2 cellular contexts compared by ENCODE assay signal in the genomic region with DNA sequence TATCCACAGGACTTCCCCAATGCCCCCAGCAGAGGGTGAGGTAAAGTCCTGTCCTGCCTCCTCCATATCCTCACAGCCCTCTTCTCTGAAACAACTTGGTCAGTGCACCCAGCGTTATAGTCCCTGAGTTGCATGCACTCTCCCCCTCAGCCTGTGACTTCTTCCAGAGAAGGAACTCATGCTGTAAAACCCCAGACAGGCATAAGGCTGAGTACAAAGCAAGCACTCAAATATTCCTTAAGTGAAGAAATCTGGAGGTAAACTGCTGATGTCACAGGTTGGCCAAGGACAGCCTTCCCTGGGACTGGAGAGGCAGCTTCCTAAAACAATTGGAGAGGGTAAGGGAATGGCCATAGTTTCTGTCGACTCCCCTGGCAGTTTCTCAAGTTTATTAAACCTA.
TF ChIP-seq lines count a peak whose summit lies in the region.

No MANE protein-coding gene starts in this region.

TF ChIP-seq in GM23338, 12 proteins besides CTCF, POLR2A, EP300 and RAD21 (continues in another document):
- no peak for TF ChIP-seq CREB1 (CRISPR knock-in tag; IDR thresholded peaks at IDR 0.05; ENCODE audit: low read depth)
- no peak for TF ChIP-seq ZNF331 (CRISPR knock-in tag; IDR thresholded peaks at IDR 0.05; ENCODE audit: low read depth)
- TF ChIP-seq STAT1 (IDR thresholded peaks at IDR 0.05; ENCODE audit: unreplicated experiment) = no peak
- TF ChIP-seq EZH2 (IDR thresholded peaks at IDR 0.05; ENCODE audit: low read depth, unreplicated experiment) = no peak
- TF ChIP-seq, protein P1, sequence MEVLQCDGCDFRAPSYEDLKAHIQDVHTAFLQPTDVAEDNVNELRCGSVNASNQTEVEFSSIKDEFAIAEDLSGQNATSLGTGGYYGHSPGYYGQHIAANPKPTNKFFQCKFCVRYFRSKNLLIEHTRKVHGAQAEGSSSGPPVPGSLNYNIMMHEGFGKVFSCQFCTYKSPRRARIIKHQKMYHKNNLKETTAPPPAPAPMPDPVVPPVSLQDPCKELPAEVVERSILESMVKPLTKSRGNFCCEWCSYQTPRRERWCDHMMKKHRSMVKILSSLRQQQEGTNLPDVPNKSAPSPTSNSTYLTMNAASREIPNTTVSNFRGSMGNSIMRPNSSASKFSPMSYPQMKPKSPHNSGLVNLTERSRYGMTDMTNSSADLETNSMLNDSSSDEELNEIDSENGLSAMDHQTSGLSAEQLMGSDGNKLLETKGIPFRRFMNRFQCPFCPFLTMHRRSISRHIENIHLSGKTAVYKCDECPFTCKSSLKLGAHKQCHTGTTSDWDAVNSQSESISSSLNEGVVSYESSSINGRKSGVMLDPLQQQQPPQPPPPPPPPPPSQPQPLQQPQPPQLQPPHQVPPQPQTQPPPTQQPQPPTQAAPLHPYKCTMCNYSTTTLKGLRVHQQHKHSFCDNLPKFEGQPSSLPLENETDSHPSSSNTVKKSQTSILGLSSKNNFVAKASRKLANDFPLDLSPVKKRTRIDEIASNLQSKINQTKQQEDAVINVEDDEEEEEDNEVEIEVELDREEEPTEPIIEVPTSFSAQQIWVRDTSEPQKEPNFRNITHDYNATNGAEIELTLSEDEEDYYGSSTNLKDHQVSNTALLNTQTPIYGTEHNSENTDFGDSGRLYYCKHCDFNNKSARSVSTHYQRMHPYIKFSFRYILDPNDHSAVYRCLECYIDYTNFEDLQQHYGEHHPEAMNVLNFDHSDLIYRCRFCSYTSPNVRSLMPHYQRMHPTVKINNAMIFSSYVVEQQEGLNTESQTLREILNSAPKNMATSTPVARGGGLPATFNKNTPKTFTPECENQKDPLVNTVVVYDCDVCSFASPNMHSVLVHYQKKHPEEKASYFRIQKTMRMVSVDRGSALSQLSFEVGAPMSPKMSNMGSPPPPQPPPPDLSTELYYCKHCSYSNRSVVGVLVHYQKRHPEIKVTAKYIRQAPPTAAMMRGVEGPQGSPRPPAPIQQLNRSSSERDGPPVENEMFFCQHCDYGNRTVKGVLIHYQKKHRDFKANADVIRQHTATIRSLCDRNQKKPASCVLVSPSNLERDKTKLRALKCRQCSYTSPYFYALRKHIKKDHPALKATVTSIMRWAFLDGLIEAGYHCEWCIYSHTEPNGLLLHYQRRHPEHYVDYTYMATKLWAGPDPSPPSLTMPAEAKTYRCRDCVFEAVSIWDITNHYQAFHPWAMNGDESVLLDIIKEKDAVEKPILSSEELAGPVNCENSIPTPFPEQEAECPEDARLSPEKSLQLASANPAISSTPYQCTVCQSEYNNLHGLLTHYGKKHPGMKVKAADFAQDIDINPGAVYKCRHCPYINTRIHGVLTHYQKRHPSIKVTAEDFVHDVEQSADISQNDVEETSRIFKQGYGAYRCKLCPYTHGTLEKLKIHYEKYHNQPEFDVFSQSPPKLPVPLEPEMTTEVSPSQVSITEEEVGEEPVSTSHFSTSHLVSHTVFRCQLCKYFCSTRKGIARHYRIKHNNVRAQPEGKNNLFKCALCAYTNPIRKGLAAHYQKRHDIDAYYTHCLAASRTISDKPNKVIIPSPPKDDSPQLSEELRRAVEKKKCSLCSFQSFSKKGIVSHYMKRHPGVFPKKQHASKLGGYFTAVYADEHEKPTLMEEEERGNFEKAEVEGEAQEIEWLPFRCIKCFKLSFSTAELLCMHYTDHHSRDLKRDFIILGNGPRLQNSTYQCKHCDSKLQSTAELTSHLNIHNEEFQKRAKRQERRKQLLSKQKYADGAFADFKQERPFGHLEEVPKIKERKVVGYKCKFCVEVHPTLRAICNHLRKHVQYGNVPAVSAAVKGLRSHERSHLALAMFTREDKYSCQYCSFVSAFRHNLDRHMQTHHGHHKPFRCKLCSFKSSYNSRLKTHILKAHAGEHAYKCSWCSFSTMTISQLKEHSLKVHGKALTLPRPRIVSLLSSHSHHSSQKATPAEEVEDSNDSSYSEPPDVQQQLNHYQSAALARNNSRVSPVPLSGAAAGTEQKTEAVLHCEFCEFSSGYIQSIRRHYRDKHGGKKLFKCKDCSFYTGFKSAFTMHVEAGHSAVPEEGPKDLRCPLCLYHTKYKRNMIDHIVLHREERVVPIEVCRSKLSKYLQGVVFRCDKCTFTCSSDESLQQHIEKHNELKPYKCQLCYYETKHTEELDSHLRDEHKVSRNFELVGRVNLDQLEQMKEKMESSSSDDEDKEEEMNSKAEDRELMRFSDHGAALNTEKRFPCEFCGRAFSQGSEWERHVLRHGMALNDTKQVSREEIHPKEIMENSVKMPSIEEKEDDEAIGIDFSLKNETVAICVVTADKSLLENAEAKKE (CRISPR knock-in tag; IDR thresholded peaks at IDR 0.05) = no peak
- no peak for TF ChIP-seq JUNB (IDR thresholded peaks at IDR 0.05; ENCODE audit: unreplicated experiment)
- TF ChIP-seq EZH2phosphoT487 (IDR thresholded peaks at IDR 0.05; ENCODE audit: unreplicated experiment) = no peak
- TF ChIP-seq, protein P2, sequence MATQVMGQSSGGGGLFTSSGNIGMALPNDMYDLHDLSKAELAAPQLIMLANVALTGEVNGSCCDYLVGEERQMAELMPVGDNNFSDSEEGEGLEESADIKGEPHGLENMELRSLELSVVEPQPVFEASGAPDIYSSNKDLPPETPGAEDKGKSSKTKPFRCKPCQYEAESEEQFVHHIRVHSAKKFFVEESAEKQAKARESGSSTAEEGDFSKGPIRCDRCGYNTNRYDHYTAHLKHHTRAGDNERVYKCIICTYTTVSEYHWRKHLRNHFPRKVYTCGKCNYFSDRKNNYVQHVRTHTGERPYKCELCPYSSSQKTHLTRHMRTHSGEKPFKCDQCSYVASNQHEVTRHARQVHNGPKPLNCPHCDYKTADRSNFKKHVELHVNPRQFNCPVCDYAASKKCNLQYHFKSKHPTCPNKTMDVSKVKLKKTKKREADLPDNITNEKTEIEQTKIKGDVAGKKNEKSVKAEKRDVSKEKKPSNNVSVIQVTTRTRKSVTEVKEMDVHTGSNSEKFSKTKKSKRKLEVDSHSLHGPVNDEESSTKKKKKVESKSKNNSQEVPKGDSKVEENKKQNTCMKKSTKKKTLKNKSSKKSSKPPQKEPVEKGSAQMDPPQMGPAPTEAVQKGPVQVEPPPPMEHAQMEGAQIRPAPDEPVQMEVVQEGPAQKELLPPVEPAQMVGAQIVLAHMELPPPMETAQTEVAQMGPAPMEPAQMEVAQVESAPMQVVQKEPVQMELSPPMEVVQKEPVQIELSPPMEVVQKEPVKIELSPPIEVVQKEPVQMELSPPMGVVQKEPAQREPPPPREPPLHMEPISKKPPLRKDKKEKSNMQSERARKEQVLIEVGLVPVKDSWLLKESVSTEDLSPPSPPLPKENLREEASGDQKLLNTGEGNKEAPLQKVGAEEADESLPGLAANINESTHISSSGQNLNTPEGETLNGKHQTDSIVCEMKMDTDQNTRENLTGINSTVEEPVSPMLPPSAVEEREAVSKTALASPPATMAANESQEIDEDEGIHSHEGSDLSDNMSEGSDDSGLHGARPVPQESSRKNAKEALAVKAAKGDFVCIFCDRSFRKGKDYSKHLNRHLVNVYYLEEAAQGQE (IDR thresholded peaks at IDR 0.05; ENCODE audit: unreplicated experiment) = no peak
- no peak for TF ChIP-seq POLR2AphosphoS5 (IDR thresholded peaks at IDR 0.05; ENCODE audit: low read depth)
- no peak for TF ChIP-seq NANOG (IDR thresholded peaks at IDR 0.05; ENCODE audit: borderline replicate concordance)
- no peak for TF ChIP-seq ZNF114 (CRISPR knock-in tag; IDR thresholded peaks at IDR 0.05)

TF ChIP-seq in K562, 482 proteins besides CTCF, POLR2A, EP300 and RAD21:
- TF ChIP-seq, protein P3, sequence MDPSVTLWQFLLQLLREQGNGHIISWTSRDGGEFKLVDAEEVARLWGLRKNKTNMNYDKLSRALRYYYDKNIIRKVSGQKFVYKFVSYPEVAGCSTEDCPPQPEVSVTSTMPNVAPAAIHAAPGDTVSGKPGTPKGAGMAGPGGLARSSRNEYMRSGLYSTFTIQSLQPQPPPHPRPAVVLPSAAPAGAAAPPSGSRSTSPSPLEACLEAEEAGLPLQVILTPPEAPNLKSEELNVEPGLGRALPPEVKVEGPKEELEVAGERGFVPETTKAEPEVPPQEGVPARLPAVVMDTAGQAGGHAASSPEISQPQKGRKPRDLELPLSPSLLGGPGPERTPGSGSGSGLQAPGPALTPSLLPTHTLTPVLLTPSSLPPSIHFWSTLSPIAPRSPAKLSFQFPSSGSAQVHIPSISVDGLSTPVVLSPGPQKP (CRISPR knock-in tag; IDR thresholded peaks at IDR 0.05) = no peak
- TF ChIP-seq TAF1 (IDR thresholded peaks at IDR 0.05; ENCODE audit: control insufficient read depth, extremely low read depth, insufficient read depth, low read length, severe bottlenecking) = no peak
- no peak for TF ChIP-seq PURB (CRISPR knock-in tag; IDR thresholded peaks at IDR 0.05; ENCODE audit: low read depth)
- no peak for TF ChIP-seq KHSRP (IDR thresholded peaks at IDR 0.05)
- no peak for TF ChIP-seq HNRNPL (IDR thresholded peaks at IDR 0.05; ENCODE audit: low read depth, low read length)
- no peak for TF ChIP-seq ZNF644 (tag; IDR thresholded peaks at IDR 0.05; ENCODE audit: low read depth)
- no peak for TF ChIP-seq ZNF12 (CRISPR knock-in tag; IDR thresholded peaks at IDR 0.05)
- TF ChIP-seq NCOA6 (IDR thresholded peaks at IDR 0.05) = no peak
- TF ChIP-seq NBN (IDR thresholded peaks at IDR 0.05; ENCODE audit: low read depth) = no peak
- TF ChIP-seq, protein P4, sequence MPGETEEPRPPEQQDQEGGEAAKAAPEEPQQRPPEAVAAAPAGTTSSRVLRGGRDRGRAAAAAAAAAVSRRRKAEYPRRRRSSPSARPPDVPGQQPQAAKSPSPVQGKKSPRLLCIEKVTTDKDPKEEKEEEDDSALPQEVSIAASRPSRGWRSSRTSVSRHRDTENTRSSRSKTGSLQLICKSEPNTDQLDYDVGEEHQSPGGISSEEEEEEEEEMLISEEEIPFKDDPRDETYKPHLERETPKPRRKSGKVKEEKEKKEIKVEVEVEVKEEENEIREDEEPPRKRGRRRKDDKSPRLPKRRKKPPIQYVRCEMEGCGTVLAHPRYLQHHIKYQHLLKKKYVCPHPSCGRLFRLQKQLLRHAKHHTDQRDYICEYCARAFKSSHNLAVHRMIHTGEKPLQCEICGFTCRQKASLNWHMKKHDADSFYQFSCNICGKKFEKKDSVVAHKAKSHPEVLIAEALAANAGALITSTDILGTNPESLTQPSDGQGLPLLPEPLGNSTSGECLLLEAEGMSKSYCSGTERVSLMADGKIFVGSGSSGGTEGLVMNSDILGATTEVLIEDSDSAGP (CRISPR knock-in tag; IDR thresholded peaks at IDR 0.05) = no peak
- no peak for TF ChIP-seq ZNF445 (CRISPR knock-in tag; IDR thresholded peaks at IDR 0.05; ENCODE audit: low read depth)
- no peak for TF ChIP-seq FUS (optimal IDR thresholded peaks at IDR 0.05; ENCODE audit: low read depth, low read length)
- no peak for TF ChIP-seq ZNF766 (CRISPR knock-in tag; conservative IDR thresholded peaks at IDR 0.05)
- TF ChIP-seq, protein P5, sequence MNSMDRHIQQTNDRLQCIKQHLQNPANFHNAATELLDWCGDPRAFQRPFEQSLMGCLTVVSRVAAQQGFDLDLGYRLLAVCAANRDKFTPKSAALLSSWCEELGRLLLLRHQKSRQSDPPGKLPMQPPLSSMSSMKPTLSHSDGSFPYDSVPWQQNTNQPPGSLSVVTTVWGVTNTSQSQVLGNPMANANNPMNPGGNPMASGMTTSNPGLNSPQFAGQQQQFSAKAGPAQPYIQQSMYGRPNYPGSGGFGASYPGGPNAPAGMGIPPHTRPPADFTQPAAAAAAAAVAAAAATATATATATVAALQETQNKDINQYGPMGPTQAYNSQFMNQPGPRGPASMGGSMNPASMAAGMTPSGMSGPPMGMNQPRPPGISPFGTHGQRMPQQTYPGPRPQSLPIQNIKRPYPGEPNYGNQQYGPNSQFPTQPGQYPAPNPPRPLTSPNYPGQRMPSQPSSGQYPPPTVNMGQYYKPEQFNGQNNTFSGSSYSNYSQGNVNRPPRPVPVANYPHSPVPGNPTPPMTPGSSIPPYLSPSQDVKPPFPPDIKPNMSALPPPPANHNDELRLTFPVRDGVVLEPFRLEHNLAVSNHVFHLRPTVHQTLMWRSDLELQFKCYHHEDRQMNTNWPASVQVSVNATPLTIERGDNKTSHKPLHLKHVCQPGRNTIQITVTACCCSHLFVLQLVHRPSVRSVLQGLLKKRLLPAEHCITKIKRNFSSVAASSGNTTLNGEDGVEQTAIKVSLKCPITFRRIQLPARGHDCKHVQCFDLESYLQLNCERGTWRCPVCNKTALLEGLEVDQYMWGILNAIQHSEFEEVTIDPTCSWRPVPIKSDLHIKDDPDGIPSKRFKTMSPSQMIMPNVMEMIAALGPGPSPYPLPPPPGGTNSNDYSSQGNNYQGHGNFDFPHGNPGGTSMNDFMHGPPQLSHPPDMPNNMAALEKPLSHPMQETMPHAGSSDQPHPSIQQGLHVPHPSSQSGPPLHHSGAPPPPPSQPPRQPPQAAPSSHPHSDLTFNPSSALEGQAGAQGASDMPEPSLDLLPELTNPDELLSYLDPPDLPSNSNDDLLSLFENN (IDR thresholded peaks at IDR 0.05; ENCODE audit: low read depth in 2 of 2, low read length in 2 of 2) = no peak
- TF ChIP-seq PHB2 (IDR thresholded peaks at IDR 0.05; ENCODE audit: low read depth) = no peak
- TF ChIP-seq, protein P6, sequence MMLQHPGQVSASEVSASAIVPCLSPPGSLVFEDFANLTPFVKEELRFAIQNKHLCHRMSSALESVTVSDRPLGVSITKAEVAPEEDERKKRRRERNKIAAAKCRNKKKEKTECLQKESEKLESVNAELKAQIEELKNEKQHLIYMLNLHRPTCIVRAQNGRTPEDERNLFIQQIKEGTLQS (IDR thresholded peaks at IDR 0.05) = no peak
- TF ChIP-seq, protein P6 (CRISPR knock-in tag; conservative IDR thresholded peaks at IDR 0.05) = no peak
- TF ChIP-seq CBX8 (IDR thresholded peaks at IDR 0.05; ENCODE audit: borderline replicate concordance, extremely low read depth, low read depth, low read length, poor library complexity, severe bottlenecking) = no peak
- no peak for TF ChIP-seq OTX1 (CRISPR knock-in tag; IDR thresholded peaks at IDR 0.05)
- TF ChIP-seq, protein P7, sequence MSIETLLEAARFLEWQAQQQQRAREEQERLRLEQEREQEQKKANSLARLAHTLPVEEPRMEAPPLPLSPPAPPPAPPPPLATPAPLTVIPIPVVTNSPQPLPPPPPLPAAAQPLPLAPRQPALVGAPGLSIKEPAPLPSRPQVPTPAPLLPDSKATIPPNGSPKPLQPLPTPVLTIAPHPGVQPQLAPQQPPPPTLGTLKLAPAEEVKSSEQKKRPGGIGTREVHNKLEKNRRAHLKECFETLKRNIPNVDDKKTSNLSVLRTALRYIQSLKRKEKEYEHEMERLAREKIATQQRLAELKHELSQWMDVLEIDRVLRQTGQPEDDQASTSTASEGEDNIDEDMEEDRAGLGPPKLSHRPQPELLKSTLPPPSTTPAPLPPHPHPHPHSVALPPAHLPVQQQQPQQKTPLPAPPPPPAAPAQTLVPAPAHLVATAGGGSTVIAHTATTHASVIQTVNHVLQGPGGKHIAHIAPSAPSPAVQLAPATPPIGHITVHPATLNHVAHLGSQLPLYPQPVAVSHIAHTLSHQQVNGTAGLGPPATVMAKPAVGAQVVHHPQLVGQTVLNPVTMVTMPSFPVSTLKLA (conservative IDR thresholded peaks at IDR 0.05) = no peak
